30 cellular contexts compared by ENCODE assay signal in genomic region chr12:78933014-78933413, GRCh38.
"Had no signal": no experiment of that assay in that cellular context is flagged by ENCODE, and none has a peak within 500 bp of the region (broad histone marks: within the 10 kb centered on the region; RNA-seq: fewer than 3 reads in every experiment).

No MANE protein-coding gene starts in this region.

- H3K27me3 ChIP-seq: adrenal gland, ascending aorta, brain microvascular endothelial cell, heart right ventricle, ovary, uterus had no signal

- H3K9me3 Mint-ChIP-seq: mesothelial cell of epicardium, type B pancreatic cell had no signal

- H3K27ac ChIP-seq: adrenal gland, ascending aorta, brain microvascular endothelial cell, heart right ventricle, ovary, prostate gland, uterus, VCaP had no signal

- DNase-seq: activated CD4-positive, alpha-beta T cell treated with anti-CD3 and anti-CD28 coated beads for 4 hours; activated CD4-positive, alpha-beta T cell treated with anti-CD3 and anti-CD28 coated beads, Interleukin-2, amount 50 U/mL, for 48 hours; activated CD8-positive, alpha-beta memory T cell treated with anti-CD3 and anti-CD28 coated beads for 24 hours; activated effector memory CD4-positive, alpha-beta T cell treated with Interleukin-2 at 50 U/mL for 16 hours; activated naive CD4-positive, alpha-beta T cell treated with Interleukin-2 at 50 U/mL for 16 hours; activated naive CD8-positive, alpha-beta T cell treated with anti-CD3 and anti-CD28 coated beads for 36 hours; adrenal gland; brain microvascular endothelial cell; central memory CD4-positive, alpha-beta T cell; foreskin melanocyte; heart right ventricle; left cardiac atrium; left ventricle myocardium superior; naive thymus-derived CD4-positive, alpha-beta T cell; ovary; retina; small intestine; stimulated activated CD4-positive, alpha-beta T cell treated with anti-CD3 and anti-CD28 coated beads, Interleukin-4, amount 100 ng/mL, for 24 hours; uterus had no signal

- ATAC-seq: esophagus mucosa; heart right ventricle; left cardiac atrium; left ventricle myocardium superior; naive thymus-derived CD4-positive, alpha-beta T cell; sciatic nerve; stimulated activated effector memory CD8-positive, alpha-beta T cell treated with anti-CD3 and anti-CD28 coated beads, Interleukin-12 subunit alpha, Interleukin-12 subunit beta, amount 100 ng/mL, for 72 hours had no signal

- H3K4me1 Mint-ChIP-seq: activated naive CD8-positive, alpha-beta T cell treated with anti-CD3 and anti-CD28 coated beads for 36 hours; stimulated activated effector memory CD8-positive, alpha-beta T cell treated with anti-CD3 and anti-CD28 coated beads, Interleukin-12 subunit alpha, Interleukin-12 subunit beta, amount 100 ng/mL, for 72 hours had no signal

- H3K27ac Mint-ChIP-seq: activated naive CD8-positive, alpha-beta T cell treated with anti-CD3 and anti-CD28 coated beads for 36 hours; mesothelial cell of epicardium; naive thymus-derived CD4-positive, alpha-beta T cell; stimulated activated effector memory CD8-positive, alpha-beta T cell treated with anti-CD3 and anti-CD28 coated beads, Interleukin-12 subunit alpha, Interleukin-12 subunit beta, amount 100 ng/mL, for 72 hours; stimulated activated naive CD8-positive, alpha-beta T cell treated with anti-CD3 and anti-CD28 coated beads, Interleukin-15, Interleukin-2, amounts not matched to agents 100 ng/mL and 50 ng/mL, for 24 hours; type B pancreatic cell had no signal

- H3K9me3 ChIP-seq: adrenal gland, ascending aorta, ovary, prostate gland, uterus had no signal

- H3K4me1 ChIP-seq: adrenal gland, ascending aorta, heart right ventricle, prostate gland, uterus had no signal

- H3K36me3 Mint-ChIP-seq: activated naive CD8-positive, alpha-beta T cell treated with anti-CD3 and anti-CD28 coated beads for 36 hours; mesothelial cell of epicardium; naive thymus-derived CD4-positive, alpha-beta T cell; stimulated activated effector memory CD8-positive, alpha-beta T cell treated with anti-CD3 and anti-CD28 coated beads, Interleukin-12 subunit alpha, Interleukin-12 subunit beta, amount 100 ng/mL, for 72 hours; type B pancreatic cell had no signal

- H3K27me3 Mint-ChIP-seq: activated naive CD8-positive, alpha-beta T cell treated with anti-CD3 and anti-CD28 coated beads for 36 hours; naive thymus-derived CD4-positive, alpha-beta T cell; stimulated activated naive CD8-positive, alpha-beta T cell treated with anti-CD3 and anti-CD28 coated beads, Interleukin-15, Interleukin-2, amounts not matched to agents 100 ng/mL and 50 ng/mL, for 24 hours; type B pancreatic cell had no signal

- H3K4me3 ChIP-seq: adrenal gland, ascending aorta, heart right ventricle, ovary, prostate gland, uterus had no signal

- H3K36me3 ChIP-seq: adrenal gland, ascending aorta, brain microvascular endothelial cell, heart right ventricle, ovary, prostate gland, uterus had no signal

- FAIRE-seq: endothelial cell of umbilical vein, islet of Langerhans, small intestine had no signal

- H3K4me3 Mint-ChIP-seq: activated naive CD8-positive, alpha-beta T cell treated with anti-CD3 and anti-CD28 coated beads for 36 hours; mesothelial cell of epicardium; naive thymus-derived CD4-positive, alpha-beta T cell; stimulated activated effector memory CD8-positive, alpha-beta T cell treated with anti-CD3 and anti-CD28 coated beads, Interleukin-12 subunit alpha, Interleukin-12 subunit beta, amount 100 ng/mL, for 72 hours; stimulated activated naive CD8-positive, alpha-beta T cell treated with anti-CD3 and anti-CD28 coated beads, Interleukin-15, Interleukin-2, amounts not matched to agents 100 ng/mL and 50 ng/mL, for 24 hours; type B pancreatic cell had no signal
